ENCODE assay signal across 8 cellular contexts in genomic region chr2:207529330-207530159, GRCh38. TPM values are rescaled to one million over a fixed set of nuclear protein-coding genes. Genes with fewer than 3 reads are reported as not detected.
DNase-seq lines count a peak whose midpoint lies in the region; ATAC-seq and TF ChIP-seq lines count a peak whose summit lies in the region.

Gene CREB1, plus strand, starts transcription at chr2:207529962. Its CDS starts 25,674 bp downstream, at chr2:207555636.

- peak within 1 kb of the TSS; percentile 71; the same call in 1 of the 2 replicates for H2AFZ ChIP-seq in SK-N-SH (ENCODE audit: low read depth)

- H3F3A ChIP-seq in SK-N-SH (replicated peaks; ENCODE audit: insufficient read depth) = peaks cover 14% of the 10 kb centered on the region

- TF ChIP-seq CTCF in SK-N-SH (IDR thresholded peaks at IDR 0.05) = no peak

- peak; percentile 83 for ATAC-seq in HG02571 (IDR thresholded peaks at IDR 0.05; ENCODE audit: unreplicated experiment)

- no peaks in the 10 kb centered on the region for H3K9me2 ChIP-seq in SK-N-SH

- POLR2A ChIA-PET in SK-N-SH (lab: Yijun Ruan, JAX) = interaction anchor here (0.9 to 1.2 kb wide), 4 partner anchors 11 to 96 kb away, joined by 3 to 6 read pairs (median 4); partner anchors contain the start of gene METTL21A

- no peaks in the 10 kb centered on the region for H3K9me3 ChIP-seq in SK-N-SH

- peaks cover 0 to under 1% of the 10 kb centered on the region in 2 experiments for H3K36me3 ChIP-seq in SK-N-SH (replicated peaks in 1 of 2; ENCODE audit: control insufficient read depth in 1 of 2, insufficient read depth in 2 of 2, low read length in 1 of 2)

- peak within 1 kb of the TSS; percentile 97 for H3K9ac ChIP-seq in SK-N-SH

- DNase-seq in GM04504 (ENCODE audit: low read depth) = peak; percentile 97
- peak; percentile 90 for DNase-seq in NCI-H1048 (lab: John Stamatoyannopoulos, UW)
- DNase-seq in SK-N-SH = peak; percentile 98
- DNase-seq in activated naive CD4-positive, alpha-beta T cell treated with anti-CD3 and anti-CD28 coated beads, Interleukin-2, amount 50 U/mL, for 16 hours = peak; percentile 100
- DNase-seq in globus pallidus (ENCODE audit: low spot score) = peak; percentile 97
- peak; percentile 97 for DNase-seq in occipital lobe (lab: John Stamatoyannopoulos, UW)

- peaks cover 57% of the 10 kb centered on the region for H3K79me2 ChIP-seq in SK-N-SH (ENCODE audit: insufficient read depth)

- H3K4me3 ChIP-seq in SK-N-SH (ENCODE audit: low read depth in 2 of 2, low read length in 1 of 2) = peak within 1 kb of the TSS; percentile 81 to 97

- peak within 1 kb of the TSS; percentile 88 for H3K4me2 ChIP-seq in SK-N-SH

- CTCF ChIA-PET in SK-N-SH (lab: Yijun Ruan, JAX) = interaction anchor here (0.6 kb wide), 1 partner anchor 26 kb away, joined by 3 read pairs; no protein-coding TSS in a partner anchor

- no peak for TF ChIP-seq RAD21 in SK-N-SH (IDR thresholded peaks at IDR 0.05; ENCODE audit: low read length)

- under 1% methylated on average over 37 of the region's 92 CpGs for WGBS in SK-N-SH (ENCODE audit: low lambda C conversion rate)

- H3K27ac ChIP-seq in SK-N-SH (ENCODE audit: low read depth in 2 of 2, low read length in 1 of 2) (peak within 1 kb of the TSS; percentile 94 to 95), temporal lobe (ENCODE audit: low read depth, low read length) (peak within 1 kb of the TSS; percentile 91)

- H3K4me1 ChIP-seq in SK-N-SH (ENCODE audit: control insufficient read depth in 1 of 2, insufficient read depth in 2 of 2, low read depth in 1 of 2, low read length in 1 of 2) = peaks cover 0 to 2% of the 10 kb centered on the region in 2 experiments; a peak in 3 of 4 replicates

- peak in 1 of 2 experiments; percentile 14; a peak in 1 of 4 replicates for TF ChIP-seq EP300 in SK-N-SH (IDR thresholded peaks at IDR 0.05; ENCODE audit: borderline replicate concordance in 1 of 2, low read depth in 1 of 2, low read length in 1 of 2)

- peaks cover 5% of the 10 kb centered on the region; the same call in 1 of the 2 replicates for H4K20me1 ChIP-seq in SK-N-SH (ENCODE audit: insufficient read depth)

- H3K27me3 ChIP-seq in SK-N-SH (ENCODE audit: insufficient read depth) = no peaks in the 10 kb centered on the region

TF ChIP-seq in SK-N-SH, 30 proteins besides CTCF, POLR2A, EP300 and RAD21:
- 0 out of 2 replicates have a peak, but pooled peaks have one; percentile 31 for TF ChIP-seq ZBTB33 (IDR thresholded peaks at IDR 0.05; ENCODE audit: borderline replicate concordance, low read depth)
- peak; percentile 53; the same call in 1 of the 2 replicates for TF ChIP-seq FOXM1 (IDR thresholded peaks at IDR 0.05; ENCODE audit: low read depth)
- no peak for TF ChIP-seq FOXJ3 (CRISPR knock-in tag; IDR thresholded peaks at IDR 0.05)
- no peak for TF ChIP-seq JUND (IDR thresholded peaks at IDR 0.05)
- TF ChIP-seq REST (IDR thresholded peaks at IDR 0.05; ENCODE audit: low read depth, low read length) = 0 out of 2 replicates have a peak, but pooled peaks have one; percentile 36
- no peak for TF ChIP-seq MAX (IDR thresholded peaks at IDR 0.05; ENCODE audit: low read depth)
- TF ChIP-seq NRF1 (IDR thresholded peaks at IDR 0.05; ENCODE audit: low read depth, low read length) = peak; percentile 74
- no peak for TF ChIP-seq YY1 (IDR thresholded peaks at IDR 0.05; ENCODE audit: low read depth)
- no peak for TF ChIP-seq TCF12 (IDR thresholded peaks at IDR 0.05)
- peak; percentile 11; the same call in 1 of the 2 replicates for TF ChIP-seq USF1 (IDR thresholded peaks at IDR 0.05; ENCODE audit: borderline replicate concordance, low read depth)
- peak; percentile 86 for TF ChIP-seq POLR2AphosphoS5 (IDR thresholded peaks at IDR 0.05; ENCODE audit: low read depth, low read length)
- TF ChIP-seq MXI1 (IDR thresholded peaks at IDR 0.05; ENCODE audit: low read depth, low read length) = peak; percentile 39; the same call in 1 of the 2 replicates
- no peak for TF ChIP-seq GATA2 (CRISPR knock-in tag; IDR thresholded peaks at IDR 0.05)
- TF ChIP-seq MEF2A (IDR thresholded peaks at IDR 0.05; ENCODE audit: borderline replicate concordance, low read depth) = no peak
- no peak for TF ChIP-seq FOSL2 (IDR thresholded peaks at IDR 0.05; ENCODE audit: borderline replicate concordance, low read depth)
- peak; percentile 10; the same call in 1 of the 2 replicates for TF ChIP-seq RFX5 (IDR thresholded peaks at IDR 0.05; ENCODE audit: low read length)
- TF ChIP-seq SIN3A (IDR thresholded peaks at IDR 0.05; ENCODE audit: borderline replicate concordance, low read depth, low read length) = no peak
- peak; percentile 56 for TF ChIP-seq CHD2 (IDR thresholded peaks at IDR 0.05; ENCODE audit: low read length, partially characterized antibody)
- TF ChIP-seq ELF1 (IDR thresholded peaks at IDR 0.05) = peak; percentile 7; the same call in 1 of the 2 replicates
- TF ChIP-seq TAF1 (IDR thresholded peaks at IDR 0.05; ENCODE audit: borderline replicate concordance, low read depth, low read length) = peak; percentile 63; the same call in 1 of the 2 replicates
- no peak; the same call in 1 of the 2 replicates for TF ChIP-seq SMC3 (IDR thresholded peaks at IDR 0.05; ENCODE audit: low read depth, low read length)
- TF ChIP-seq GABPA (IDR thresholded peaks at IDR 0.05; ENCODE audit: low read depth) = peak; percentile 25; the same call in 1 of the 2 replicates
- peak; percentile 22; the same call in 1 of the 2 replicates for TF ChIP-seq PBX3 (IDR thresholded peaks at IDR 0.05)

RNA-seq across cellular contexts. Expression of gene CREB1, which starts in this region (rescaled TPM):
- polyA plus RNA-seq in SK-N-SH (2012; rRNA removed) = 14.5 and 19.2 TPM in 2 replicates
- polyA plus RNA-seq in SK-N-SH (2012; cell fraction: cytosol; rRNA removed) = 13.2 and 16.7 TPM in 2 replicates
- polyA plus RNA-seq in SK-N-SH (2012; cell fraction: nucleus; rRNA removed) = 11.5 and 25.1 TPM in 2 replicates
- 130 TPM for total RNA-seq in occipital lobe
- 77.0 TPM for total RNA-seq in temporal lobe

Comparison
In these comparisons a context has a peak if more than half of its experiments do, and no peak if none do; other contexts are left out.
1. Peak in every context shown above with its lines: DNase-seq, ATAC-seq, H3K4me3 ChIP-seq and H3K27ac ChIP-seq.